Comparison of ENCODE assay signal across 1 cellular context in genomic region chr20:33490934-33491656, GRCh38.
TF ChIP-seq lines count a peak whose summit lies in the region.

No MANE protein-coding gene starts in this region.

TF ChIP-seq in HepG2, 621 proteins besides CTCF, POLR2A, EP300 and RAD21:
- TF ChIP-seq RXRB (CRISPR knock-in tag; IDR thresholded peaks at IDR 0.05; ENCODE audit: borderline replicate concordance), result 0 out of 2 replicates have a peak, but pooled peaks have one; percentile 4
- TF ChIP-seq ZNF280D (CRISPR knock-in tag; IDR thresholded peaks at IDR 0.05), result 0 out of 2 replicates have a peak, but pooled peaks have one; percentile 5
- 0 out of 2 replicates have a peak, but pooled peaks have one; percentile 5 for TF ChIP-seq SIX1 (CRISPR knock-in tag; IDR thresholded peaks at IDR 0.05; ENCODE audit: borderline replicate concordance)
- TF ChIP-seq CBX5 (CRISPR knock-in tag; IDR thresholded peaks at IDR 0.05; ENCODE audit: borderline replicate concordance), result no peak
- peak; percentile 94 for TF ChIP-seq ZNF629 (CRISPR knock-in tag; conservative IDR thresholded peaks at IDR 0.05)
- TF ChIP-seq CHD4 (IDR thresholded peaks at IDR 0.05; ENCODE audit: borderline replicate concordance, low read length), result peak; percentile 1; the same call in 1 of the 2 replicates
- TF ChIP-seq NFAT5 (CRISPR knock-in tag; IDR thresholded peaks at IDR 0.05), result no peak
- TF ChIP-seq KDM1A (CRISPR knock-in tag; IDR thresholded peaks at IDR 0.05), result 0 out of 2 replicates have a peak, but pooled peaks have one; percentile 62
- 0 out of 2 replicates have a peak, but pooled peaks have one; percentile 9 for TF ChIP-seq PHF21A (CRISPR knock-in tag; IDR thresholded peaks at IDR 0.05)
- peak; percentile 43; the same call in 1 of the 2 replicates for TF ChIP-seq ZMYM3 (CRISPR knock-in tag; IDR thresholded peaks at IDR 0.05)
- TF ChIP-seq ZNF317 (CRISPR knock-in tag; IDR thresholded peaks at IDR 0.05), result 0 out of 2 replicates have a peak, but pooled peaks have one; percentile 3
- TF ChIP-seq ZNF3 (CRISPR knock-in tag; IDR thresholded peaks at IDR 0.05), result peak; percentile 47
- no peak for TF ChIP-seq RFX3 (CRISPR knock-in tag; IDR thresholded peaks at IDR 0.05)
- TF ChIP-seq MIER3 (CRISPR knock-in tag; IDR thresholded peaks at IDR 0.05; ENCODE audit: borderline replicate concordance), result 0 out of 2 replicates have a peak, but pooled peaks have one; percentile 3
